8 cellular contexts compared by ENCODE assay signal in the genomic region with DNA sequence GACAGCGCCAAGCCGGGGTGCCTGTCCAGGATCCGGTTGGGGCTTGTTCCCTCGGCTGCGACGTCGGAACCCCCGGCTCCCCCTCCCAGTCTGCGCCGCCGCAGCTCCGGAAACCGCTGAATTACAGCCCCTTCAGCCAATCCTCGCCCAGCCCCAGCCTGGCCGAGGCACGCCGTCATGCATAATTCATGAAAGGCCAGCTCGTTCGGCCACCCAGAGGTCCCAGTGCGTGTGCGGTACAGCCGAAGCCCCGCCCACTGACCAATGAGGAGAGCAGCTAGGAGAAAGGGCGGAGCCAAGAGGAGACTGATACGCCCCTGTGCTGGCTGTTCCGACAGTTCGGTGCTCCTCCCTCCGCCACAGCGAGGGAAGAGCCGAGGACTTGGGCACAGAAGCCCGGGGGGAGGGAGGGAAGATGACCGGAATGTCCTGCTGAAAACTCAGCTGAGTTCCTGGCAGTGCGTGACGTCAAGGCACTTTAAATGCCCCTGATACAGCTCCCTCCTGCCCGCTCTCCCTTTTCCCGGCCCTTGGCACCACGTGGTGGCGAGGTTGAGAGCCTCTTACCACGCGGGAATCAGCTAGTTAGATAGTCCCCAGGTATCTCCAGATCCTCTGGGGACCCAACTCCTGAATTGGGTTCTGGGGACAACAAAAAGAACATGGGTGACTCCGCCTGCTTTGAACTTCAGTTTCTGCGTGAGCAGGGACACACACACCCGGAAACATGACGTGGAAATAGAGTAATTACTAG.
DNase-seq lines count a peak whose midpoint lies in the region; ATAC-seq and TF ChIP-seq lines count a peak whose summit lies in the region.

STAT3 (minus strand) TSS at position 62 of the 754 bp plus-strand sequence. CDS start 39,926 bp downstream, outside the sequence.

- H4K20me1 ChIP-seq in MM.1S (ENCODE audit: insufficient read depth, low read length) = no peaks in the 10 kb centered on the region

- peaks cover 4% of the 10 kb centered on the region for H3K36me3 Mint-ChIP-seq in nephron progenitor cell (ENCODE audit: low read depth)

- no peaks in the 10 kb centered on the region for H3K9me3 Mint-ChIP-seq in nephron progenitor cell
- H3K9me3 Mint-ChIP-seq in stimulated activated naive CD8-positive, alpha-beta T cell treated with anti-CD3 and anti-CD28 coated beads, Interleukin-15, amount 100 ng/mL, for 72 hours = no peaks in the 10 kb centered on the region

- H3K4me1 Mint-ChIP-seq in nephron progenitor cell = peaks cover 32% of the 10 kb centered on the region
- H3K4me1 Mint-ChIP-seq in stimulated activated naive CD8-positive, alpha-beta T cell treated with anti-CD3 and anti-CD28 coated beads, Interleukin-15, amount 100 ng/mL, for 72 hours = peaks cover 69% of the 10 kb centered on the region

- H3K9ac ChIP-seq in ES-I3 (ENCODE audit: low read depth, low read length) (peak within 1 kb of the TSS; percentile 73), MM.1S (ENCODE audit: low read length) (peak within 1 kb of the TSS; percentile 81)

- in situ Hi-C loops in HAP-1 (cut with MboI; ENCODE audit: low sequenced_read_pairs) = no loop called here

- H3K36me3 ChIP-seq in ES-I3 (ENCODE audit: insufficient read depth, low read length) (no peaks in the 10 kb centered on the region), HAP-1 (replicated peaks) (no peaks in the 10 kb centered on the region), MM.1S (replicated peaks; ENCODE audit: insufficient read depth, low read length) (no peaks in the 10 kb centered on the region)

- H3K9me3 ChIP-seq in ES-I3 (ENCODE audit: control insufficient read depth, insufficient read depth, low read length) (no peaks in the 10 kb centered on the region), HAP-1 (no peaks in the 10 kb centered on the region), MM.1S (replicated peaks; ENCODE audit: insufficient read depth, low read length) (no peaks in the 10 kb centered on the region)

- H3K4me3 Mint-ChIP-seq in nephron progenitor cell = peak within 1 kb of the TSS; percentile 95
- H3K4me3 Mint-ChIP-seq in stimulated activated naive CD8-positive, alpha-beta T cell treated with anti-CD3 and anti-CD28 coated beads, Interleukin-15, amount 100 ng/mL, for 72 hours = peak within 1 kb of the TSS; percentile 92 to 93

- peak within 1 kb of the TSS; percentile 43; the same call in 1 of the 2 replicates for H3K27ac ChIP-seq in MM.1S (ENCODE audit: low read length)

- H3F3A ChIP-seq in MM.1S (ENCODE audit: insufficient read depth, low read length) = no peaks in the 10 kb centered on the region

- peaks cover 33% of the 10 kb centered on the region for H3K79me2 ChIP-seq in MM.1S (ENCODE audit: low read length)

- peaks cover 10% of the 10 kb centered on the region for H3K4me1 ChIP-seq in ES-I3 (ENCODE audit: insufficient read depth, low read length)
- H3K4me1 ChIP-seq in HAP-1 = peaks cover 16% of the 10 kb centered on the region
- H3K4me1 ChIP-seq in MM.1S (ENCODE audit: low read length) = peaks cover 10% of the 10 kb centered on the region

- H3K27me3 ChIP-seq in HAP-1 (ENCODE audit: low read depth) = no peaks in the 10 kb centered on the region
- H3K27me3 ChIP-seq in MM.1S (replicated peaks; ENCODE audit: insufficient read depth, low read length) = no peaks in the 10 kb centered on the region

- peak within 1 kb of the TSS; percentile 85 for H2AFZ ChIP-seq in MM.1S (ENCODE audit: low read length)

- DNase-seq in HAP-1 (ENCODE audit: low spot score in 2 of 2) (peak; percentile 99 to 100), MM.1S (peak; percentile 100), SIG-M5 treated with dmso at 0.1 percent for 504 hours (lab: John Stamatoyannopoulos, UW; ENCODE audit: unreplicated experiment) (peak; percentile 100), activated gamma-delta T cell treated with Interleukin-2 at 50 U/mL for 16 hours (peak; percentile 100), fibroblast of the conjunctiva (ENCODE audit: low read depth) (peak; percentile 100), nephron progenitor cell (peak; percentile 100)
- peak; percentile 100 for DNase-seq in stimulated activated naive CD8-positive, alpha-beta T cell treated with anti-CD3 and anti-CD28 coated beads, Interleukin-15, amount 100 ng/mL, for 72 hours

- peak; percentile 90 for ATAC-seq in stimulated activated naive CD8-positive, alpha-beta T cell treated with anti-CD3 and anti-CD28 coated beads, Interleukin-15, amount 100 ng/mL, for 72 hours

- no peak for TF ChIP-seq CTCF in MM.1S (IDR thresholded peaks at IDR 0.05; ENCODE audit: low read length)
- no peak for TF ChIP-seq CTCF in nephron progenitor cell (IDR thresholded peaks at IDR 0.05)

- peaks cover 7% of the 10 kb centered on the region for H3K27me3 Mint-ChIP-seq in nephron progenitor cell (ENCODE audit: low read depth, poor library complexity)
- H3K27me3 Mint-ChIP-seq in stimulated activated naive CD8-positive, alpha-beta T cell treated with anti-CD3 and anti-CD28 coated beads, Interleukin-15, amount 100 ng/mL, for 72 hours = no peaks in the 10 kb centered on the region

- H3K27ac Mint-ChIP-seq in nephron progenitor cell = peak within 1 kb of the TSS; percentile 86
- H3K27ac Mint-ChIP-seq in stimulated activated naive CD8-positive, alpha-beta T cell treated with anti-CD3 and anti-CD28 coated beads, Interleukin-15, amount 100 ng/mL, for 72 hours = peak within 1 kb of the TSS; percentile 100

- H3K9me2 ChIP-seq in MM.1S (replicated peaks; ENCODE audit: insufficient read depth, low read length) = no peaks in the 10 kb centered on the region

- H3K4me2 ChIP-seq in MM.1S (ENCODE audit: low read depth, low read length) = peak within 1 kb of the TSS; percentile 87

- peak within 1 kb of the TSS; percentile 97 for H3K4me3 ChIP-seq in HAP-1
- H3K4me3 ChIP-seq in MM.1S (ENCODE audit: low read length) = peak within 1 kb of the TSS; percentile 85

Comparison
In these comparisons a context has a peak if more than half of its experiments do, and no peak if none do; other contexts are left out.
1. Peak in every context shown above with its lines: DNase-seq, ATAC-seq, H3K4me3 ChIP-seq and H3K27ac ChIP-seq.